In the genomic region with DNA sequence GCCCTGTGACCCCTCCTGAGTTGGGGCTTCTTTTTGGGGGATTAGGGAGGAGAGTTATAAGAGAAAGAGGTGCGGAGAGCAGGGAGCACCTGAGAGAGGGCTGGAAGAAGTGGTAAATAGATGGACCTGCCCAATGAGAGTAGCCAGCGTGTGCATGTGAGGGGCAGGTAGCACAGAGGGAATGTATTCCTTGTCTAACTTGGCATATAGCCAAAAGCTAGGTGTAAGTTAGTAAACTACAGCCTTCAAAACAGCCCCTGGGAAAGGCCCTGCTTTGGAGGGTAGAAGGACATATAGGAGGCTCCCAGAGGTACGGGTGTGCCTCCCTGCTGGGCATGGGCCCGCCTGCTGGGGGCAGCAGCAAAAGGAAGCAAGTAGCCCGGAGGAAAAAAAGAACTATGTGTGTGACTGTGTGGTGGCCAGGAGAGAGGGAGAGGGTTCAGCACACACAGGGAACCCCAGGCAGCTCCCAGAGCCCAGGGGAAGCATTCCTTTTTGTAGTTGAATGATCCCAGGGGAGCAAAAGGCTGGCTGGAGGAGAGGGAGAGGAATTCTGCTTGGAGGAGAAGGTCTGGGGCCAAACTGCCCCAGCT, we compare ENCODE assay signal across 10 cellular contexts. TPM values are rescaled to one million over a fixed set of nuclear protein-coding genes. Genes with fewer than 3 reads are reported as not detected.
DNase-seq lines count a peak whose midpoint lies in the region; ATAC-seq, FAIRE-seq and TF ChIP-seq lines count a peak whose summit lies in the region.
"Had no signal": no experiment of that assay in that cellular context is flagged by ENCODE, and none has a peak within 500 bp of the region (broad histone marks: within the 10 kb centered on the region; RNA-seq: fewer than 3 reads in every experiment).

No MANE protein-coding gene starts in this region.

- no peak for TF ChIP-seq RAD21 in HCT116 (IDR thresholded peaks at IDR 0.05; ENCODE audit: low read depth)

- H3K27ac Mint-ChIP-seq in astrocyte (ENCODE audit: unreplicated experiment) (peak overlapping the region; percentile 58), mesothelial cell of epicardium (peak overlapping the region; percentile 74)
- H3K27ac Mint-ChIP-seq: T-helper 1 cell treated with Interleukin-12 subunit alpha and Interleukin-12 subunit beta and Interleukin-4 antibody, amounts not matched to agents 30 μg/mL and 1 μg/mL, for 36 hours had no signal

- H3K9me2 ChIP-seq in HCT116 (ENCODE audit: insufficient read depth) = no peaks in the 10 kb centered on the region

- H4K20me1 ChIP-seq in DND-41 (ENCODE audit: insufficient read depth, low read length) (no peaks in the 10 kb centered on the region), HCT116 (ENCODE audit: insufficient read depth) (no peaks in the 10 kb centered on the region), astrocyte (ENCODE audit: insufficient read depth, low read length) (peaks cover 73% of the 10 kb centered on the region)

- H3K4me3 Mint-ChIP-seq in astrocyte (ENCODE audit: unreplicated experiment) (no peak overlapping the region), mesothelial cell of epicardium (no peak overlapping the region)
- H3K4me3 Mint-ChIP-seq: T-helper 1 cell treated with Interleukin-12 subunit alpha and Interleukin-12 subunit beta and Interleukin-4 antibody, amounts not matched to agents 30 μg/mL and 1 μg/mL, for 36 hours had no signal

- H3K27me3 Mint-ChIP-seq in astrocyte (ENCODE audit: low read depth, unreplicated experiment) (no peaks in the 10 kb centered on the region), mesothelial cell of epicardium (ENCODE audit: low read depth) (no peaks in the 10 kb centered on the region)

- H3K9ac ChIP-seq in DND-41 (ENCODE audit: low read depth, low read length) (no peak overlapping the region), HCT116 (ENCODE audit: low read length) (no peak overlapping the region), astrocyte (ENCODE audit: low read length) (no peak overlapping the region)

- H3K79me2 ChIP-seq in DND-41 (ENCODE audit: insufficient read depth, low read length) (no peaks in the 10 kb centered on the region), HCT116 (ENCODE audit: insufficient read depth, low read length) (no peaks in the 10 kb centered on the region), astrocyte (ENCODE audit: insufficient read depth, low read length) (no peaks in the 10 kb centered on the region)

- DNase-seq in DND-41 (no peak), HCT116 (ENCODE audit: low read depth, low spot score) (no peak), astrocyte (ENCODE audit: low read depth) (no peak), mesothelial cell of epicardium (ENCODE audit: low spot score in 2 of 2, unreplicated experiment in 2 of 2) (no peak), SK-N-DZ (ENCODE audit: low spot score) (no peak), iPS-NIHi7 (ENCODE audit: extremely low spot score) (no peak), NCI-H524 (lab: John Stamatoyannopoulos, UW) (no peak)
- DNase-seq: NCI-H226 had no signal

- CTCF ChIA-PET in HCT116 (lab: Charles Lee) = no interaction called here

- intact Hi-C loops in HCT116 (cut with micrococcal nuclease) = no loop called here

- ATAC-seq in DND-41 (ENCODE audit: insufficient read depth, low read depth) = no peak
- peak; percentile 77 for ATAC-seq in HCT116

- no peak for TF ChIP-seq POLR2A in HCT116 (IDR thresholded peaks at IDR 0.05; ENCODE audit: borderline replicate concordance, extremely low read depth, insufficient read depth, insufficient read length)

- H3K4me1 ChIP-seq in DND-41 (ENCODE audit: insufficient read depth, low read length) = no peaks in the 10 kb centered on the region
- no peaks in the 10 kb centered on the region for H3K4me1 ChIP-seq in HCT116 (ENCODE audit: control insufficient read depth in 1 of 2, insufficient read depth in 2 of 2, low read length in 2 of 2)
- H3K4me1 ChIP-seq in astrocyte (ENCODE audit: insufficient read depth, low read length) = no peaks in the 10 kb centered on the region

- H3K27ac ChIP-seq in DND-41 (ENCODE audit: low read length) = no peak overlapping the region
- no peak overlapping the region for H3K27ac ChIP-seq in HCT116 (ENCODE audit: low read depth, low read length)
- H3K27ac ChIP-seq in astrocyte (ENCODE audit: low read depth, low read length) = no peak overlapping the region
- H3K27ac ChIP-seq: HL-60 had no signal

- no peaks in the 10 kb centered on the region for H3K9me3 Mint-ChIP-seq in astrocyte (ENCODE audit: unreplicated experiment)
- no peaks in the 10 kb centered on the region for H3K9me3 Mint-ChIP-seq in mesothelial cell of epicardium
- H3K9me3 Mint-ChIP-seq: T-helper 1 cell treated with Interleukin-12 subunit alpha and Interleukin-12 subunit beta and Interleukin-4 antibody, amounts not matched to agents 30 μg/mL and 1 μg/mL, for 36 hours had no signal

- no peak for FAIRE-seq in astrocyte (lab: Jason Lieb, UNC)

- BruUV-seq in HCT116 (replicated peaks; lab: Mats Ljungman, UMichigan) = no TSS peak

- H3K4me2 ChIP-seq in DND-41 (ENCODE audit: insufficient read depth, low read length) (no peak overlapping the region), HCT116 (ENCODE audit: low read length) (no peak overlapping the region), astrocyte (ENCODE audit: low read length) (no peak overlapping the region)

- POLR2A ChIA-PET in HCT116 (lab: Charles Lee) = no interaction called here

- H3K36me3 Mint-ChIP-seq in astrocyte (ENCODE audit: low read depth, unreplicated experiment) (peaks cover 13% of the 10 kb centered on the region), mesothelial cell of epicardium (peaks cover 5% of the 10 kb centered on the region)

- RAD21 ChIA-PET in HCT116 (lab: Charles Lee; ENCODE audit: low non-redundant PET in 1 of 2, low total read pairs in 2 of 2, uncharacterized antibody in 2 of 2, unreplicated experiment in 2 of 2) = no interaction called here

- H3K36me3 ChIP-seq in DND-41 (ENCODE audit: insufficient read depth, low read length) (no peaks in the 10 kb centered on the region), HCT116 (ENCODE audit: control insufficient read depth in 1 of 2, insufficient read depth in 2 of 2, low read length in 2 of 2) (no peaks in the 10 kb centered on the region), astrocyte (ENCODE audit: insufficient read depth, low read length) (no peaks in the 10 kb centered on the region)

- H3K9me3 ChIP-seq in DND-41 (ENCODE audit: insufficient read depth, low read length, severe bottlenecking) = no peaks in the 10 kb centered on the region
- no peaks in the 10 kb centered on the region for H3K9me3 ChIP-seq in HCT116 (ENCODE audit: control insufficient read depth in 1 of 2, insufficient read depth in 1 of 2, low read depth in 1 of 2, low read length in 2 of 2)
- no peaks in the 10 kb centered on the region for H3K9me3 ChIP-seq in astrocyte (ENCODE audit: insufficient read depth, low read depth, low read length)

- H2AFZ ChIP-seq in DND-41 (ENCODE audit: low read depth, low read length) (no peak overlapping the region), HCT116 (ENCODE audit: low read depth, low read length, poor library complexity, severe bottlenecking) (no peak overlapping the region), astrocyte (ENCODE audit: low read depth, low read length) (no peak overlapping the region)

- TF ChIP-seq CTCF in DND-41 (IDR thresholded peaks at IDR 0.05; ENCODE audit: borderline replicate concordance, extremely low read depth, low read length, poor library complexity, severe bottlenecking) = peak; percentile 27
- TF ChIP-seq CTCF in HCT116 (IDR thresholded peaks at IDR 0.05 in 2 of 3, conservative IDR thresholded peaks at IDR 0.05 in 1 of 3; ENCODE audit: borderline replicate concordance in 1 of 3, insufficient read depth in 1 of 3, low read depth in 2 of 3, low read length in 2 of 3) = peak in 2 of 3 experiments; percentile 20 to 31; a peak in 3 of 6 replicates
- TF ChIP-seq CTCF in astrocyte (IDR thresholded peaks at IDR 0.05; ENCODE audit: insufficient read depth, low read depth, low read length) = no peak
- no peak for TF ChIP-seq CTCF in mesothelial cell of epicardium (IDR thresholded peaks at IDR 0.05; ENCODE audit: unreplicated experiment)

- H3K4me3 ChIP-seq in DND-41 (ENCODE audit: low read depth in 1 of 2, low read length in 2 of 2) (no peak overlapping the region), HCT116 (replicated peaks in 1 of 2; ENCODE audit: low read depth in 1 of 2, low read length in 2 of 2) (no peak overlapping the region), astrocyte (ENCODE audit: insufficient read depth, low read depth, low read length) (no peak overlapping the region)

- H3K27me3 ChIP-seq in DND-41 (ENCODE audit: insufficient read depth, low read length, poor library complexity) (peaks cover 2% of the 10 kb centered on the region), HCT116 (ENCODE audit: insufficient read depth, low read length) (no peaks in the 10 kb centered on the region), astrocyte (ENCODE audit: insufficient read depth, low read length) (no peaks in the 10 kb centered on the region)

- H3K4me1 Mint-ChIP-seq in astrocyte (ENCODE audit: low read depth, unreplicated experiment) = peaks cover 57% of the 10 kb centered on the region
- H3K4me1 Mint-ChIP-seq in mesothelial cell of epicardium = peaks cover 29% of the 10 kb centered on the region

TF ChIP-seq in HCT116, 20 proteins besides CTCF, POLR2A, EP300 and RAD21 (continues in another document):
- no peak for TF ChIP-seq EZH2phosphoT487 (IDR thresholded peaks at IDR 0.05; ENCODE audit: borderline replicate concordance)
- TF ChIP-seq, protein P1, sequence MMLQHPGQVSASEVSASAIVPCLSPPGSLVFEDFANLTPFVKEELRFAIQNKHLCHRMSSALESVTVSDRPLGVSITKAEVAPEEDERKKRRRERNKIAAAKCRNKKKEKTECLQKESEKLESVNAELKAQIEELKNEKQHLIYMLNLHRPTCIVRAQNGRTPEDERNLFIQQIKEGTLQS (IDR thresholded peaks at IDR 0.05) = no peak
- TF ChIP-seq, protein P2, sequence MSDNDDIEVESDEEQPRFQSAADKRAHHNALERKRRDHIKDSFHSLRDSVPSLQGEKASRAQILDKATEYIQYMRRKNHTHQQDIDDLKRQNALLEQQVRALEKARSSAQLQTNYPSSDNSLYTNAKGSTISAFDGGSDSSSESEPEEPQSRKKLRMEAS (IDR thresholded peaks at IDR 0.05) = no peak
- TF ChIP-seq CEBPB (IDR thresholded peaks at IDR 0.05; ENCODE audit: low read depth) = no peak
- no peak for TF ChIP-seq ZNF274 (IDR thresholded peaks at IDR 0.05; ENCODE audit: low read depth, low read length)
- no peak for TF ChIP-seq EGR1 (IDR thresholded peaks at IDR 0.05; ENCODE audit: low read depth)
- TF ChIP-seq CBX3 (IDR thresholded peaks at IDR 0.05; ENCODE audit: low read depth) = no peak
- TF ChIP-seq SP1 (IDR thresholded peaks at IDR 0.05; ENCODE audit: low read depth) = no peak
- no peak for TF ChIP-seq TCF7L2 (IDR thresholded peaks at IDR 0.05; ENCODE audit: borderline replicate concordance, extremely low read depth, insufficient read depth, insufficient read length)
- TF ChIP-seq JUND (IDR thresholded peaks at IDR 0.05) = no peak

RNA-seq across cellular contexts. Expression of a gene that starts 48.0 kb away (rescaled TPM):
- total RNA-seq in HCT116 (2021; ENCODE audit: unreplicated experiment) (10.3 TPM), astrocyte (27.2 and 30.8 TPM in 2 replicates), mesothelial cell of epicardium (44.4 to 48.3 TPM (median 45.7 TPM) in 3 replicates)
- 12.8 and 14.0 TPM in 2 replicates for polyA plus RNA-seq in HCT116 (2012)
- 0.27 TPM in 1 of 2 replicates, not detected in the other for polyA plus RNA-seq in SK-N-DZ (2014; cell fraction: cytosol; rRNA removed)
- 0.40 TPM in 1 of 2 replicates, not detected in the other for polyA plus RNA-seq in SK-N-DZ (2014; cell fraction: nucleus; rRNA removed)

Comparison
In these comparisons a context has a peak if more than half of its experiments do, and no peak if none do; other contexts are left out.
1. CTCF ChIP-seq: peak in DND-41 (single experiment) and HCT116 (2 of 3); none in astrocyte (single experiment) and mesothelial cell of epicardium (single experiment).